8 cellular contexts compared by ENCODE assay signal in the genomic region with DNA sequence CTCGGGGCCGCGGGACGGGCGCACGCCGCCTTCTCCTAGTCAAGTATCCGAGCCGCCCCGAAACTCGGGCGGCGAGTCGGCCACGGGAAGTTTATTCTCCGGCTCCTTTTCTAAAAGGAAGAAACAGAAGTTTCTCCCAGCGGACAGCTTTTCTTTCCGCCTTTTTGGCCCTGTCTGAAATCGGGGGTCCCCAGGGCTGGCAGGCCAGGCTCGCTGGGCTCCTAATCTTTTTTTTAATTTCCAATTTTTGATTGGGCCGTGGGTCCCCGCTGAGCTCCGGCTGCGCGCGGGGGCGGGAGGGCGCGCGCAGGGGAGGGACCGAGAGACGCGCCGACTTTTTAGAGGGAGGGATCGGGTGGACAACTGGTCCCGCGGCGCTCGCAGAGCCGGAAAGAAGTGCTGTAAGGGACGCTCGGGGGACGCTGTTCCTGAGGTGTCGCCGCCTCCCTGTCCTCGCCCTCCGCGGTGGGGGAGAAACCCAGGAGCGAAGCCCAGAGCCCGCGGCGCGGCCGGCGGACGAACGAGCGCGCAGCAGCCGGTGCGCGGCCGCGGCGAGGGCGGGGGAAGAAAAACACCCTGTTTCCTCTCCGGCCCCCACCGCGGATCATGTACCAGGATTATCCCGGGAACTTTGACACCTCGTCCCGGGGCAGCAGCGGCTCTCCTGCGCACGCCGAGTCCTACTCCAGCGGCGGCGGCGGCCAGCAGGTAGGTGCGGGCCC. TPM values are rescaled to one million over a fixed set of nuclear protein-coding genes. Genes with fewer than 3 reads are reported as not detected.
A peak's percentile ranks its signal among the peaks of the same experiment; 100 is the strongest.
DNase-seq lines count a peak whose midpoint lies in the region; ATAC-seq and TF ChIP-seq lines count a peak whose summit lies in the region.

No MANE protein-coding gene starts in this region.

- in situ Hi-C loops in T47D (cut with HindIII; ENCODE audit: low pct_unique_long_range_greater_than_20kb, low sequenced_read_pairs): no loop called here

- peak in 1 of 4 experiments; percentile 7 for ATAC-seq in T-cell (replicated peaks in 1 of 4)
- ATAC-seq in GM19463 (IDR thresholded peaks at IDR 0.05; ENCODE audit: unreplicated experiment): no peak
- ATAC-seq in HG02588 (IDR thresholded peaks at IDR 0.05; ENCODE audit: unreplicated experiment): no peak

- CTCF ChIA-PET in BJ (lab: Yijun Ruan, JAX) (interaction anchor here (0.6 to 1.2 kb wide), 4 partner anchors 21 to 588 kb away, joined by 3 to 6 read pairs (median 3); no protein-coding TSS in a partner anchor), HEK293T (lab: Yijun Ruan, JAX) (interaction anchor here (0.6 kb wide), 2 partner anchors 148 to 254 kb away, joined by 3 read pairs; no protein-coding TSS in a partner anchor), T-cell (lab: Charles Lee) (interaction anchor here in 1 of 2 donors (1.7 kb wide), 1 partner anchor 17 kb away, joined by 4 read pairs; no protein-coding TSS in a partner anchor)

- DNase-seq in BJ (ENCODE audit: low read depth): no peak
- DNase-seq in HEK293T (ENCODE audit: extremely low spot score): peak; percentile 28
- peak in 28 of 34 experiments; percentile 24 to 59 (median 40) for DNase-seq in T-cell
- peak; percentile 41 to 67 for DNase-seq in T47D (ENCODE audit: low read depth in 1 of 2, low spot score in 1 of 2)
- DNase-seq in iPS-NIHi7 (ENCODE audit: extremely low spot score): peak; percentile 31
- DNase-seq in stimulated activated CD4-positive, alpha-beta T cell treated with anti-CD3 and anti-CD28 coated beads, Interleukin-12 subunit alpha, Interleukin-12 subunit beta, amount 100 ng/mL, for 4 hours: peak; percentile 57

- H3K9me3 Mint-ChIP-seq in T-cell: no peaks in the 10 kb centered on the region

- H3K27me3 Mint-ChIP-seq in T-cell: no peaks in the 10 kb centered on the region

- H3K36me3 ChIP-seq in BJ (ENCODE audit: control insufficient read depth, insufficient read depth, low read length): peaks cover under 1% of the 10 kb centered on the region; the same call in 1 of the 2 replicates

- no peaks in the 10 kb centered on the region for H3K36me3 Mint-ChIP-seq in T-cell

- H3K27ac Mint-ChIP-seq in T-cell: peak overlapping the region; percentile 48 to 55

- POLR2A ChIA-PET in BJ (lab: Charles Lee): interaction anchor here (0.6 kb wide), 1 partner anchor 123 kb away, joined by 7 read pairs; no protein-coding TSS in a partner anchor
- POLR2A ChIA-PET in HEK293T (lab: Yijun Ruan, JAX): interaction anchor here (0.5 kb wide), 1 partner anchor 804 kb away, joined by 4 read pairs; no protein-coding TSS in a partner anchor
- POLR2A ChIA-PET in T-cell (lab: Charles Lee): interaction anchor here (0.5 to 1.3 kb wide), 7 partner anchors 10 to 621 kb away, joined by 3 to 5 read pairs (median 3); a partner anchor contains a TSS

- no peak for TF ChIP-seq CTCF in BJ (IDR thresholded peaks at IDR 0.05; ENCODE audit: insufficient read depth, low read depth, low read length)

- H3K4me1 Mint-ChIP-seq in T-cell: peaks cover 19 to 33% (median 25%) of the 10 kb centered on the region in 3 donors

- no peaks in the 10 kb centered on the region for H3K27me3 ChIP-seq in BJ (ENCODE audit: control insufficient read depth, insufficient read depth, low read length)

- H3K4me3 Mint-ChIP-seq in T-cell: no peak overlapping the region

- H3K4me3 ChIP-seq in BJ (ENCODE audit: low read depth, low read length): peak overlapping the region; percentile 97

TF ChIP-seq in HEK293T, 16 proteins besides CTCF, POLR2A, EP300 and RAD21:
- TF ChIP-seq, protein P1, sequence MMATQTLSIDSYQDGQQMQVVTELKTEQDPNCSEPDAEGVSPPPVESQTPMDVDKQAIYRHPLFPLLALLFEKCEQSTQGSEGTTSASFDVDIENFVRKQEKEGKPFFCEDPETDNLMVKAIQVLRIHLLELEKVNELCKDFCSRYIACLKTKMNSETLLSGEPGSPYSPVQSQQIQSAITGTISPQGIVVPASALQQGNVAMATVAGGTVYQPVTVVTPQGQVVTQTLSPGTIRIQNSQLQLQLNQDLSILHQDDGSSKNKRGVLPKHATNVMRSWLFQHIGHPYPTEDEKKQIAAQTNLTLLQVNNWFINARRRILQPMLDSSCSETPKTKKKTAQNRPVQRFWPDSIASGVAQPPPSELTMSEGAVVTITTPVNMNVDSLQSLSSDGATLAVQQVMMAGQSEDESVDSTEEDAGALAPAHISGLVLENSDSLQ (IDR thresholded peaks at IDR 0.05): no peak
- TF ChIP-seq SUZ12 (IDR thresholded peaks at IDR 0.05) (no peak), ELF4 (IDR thresholded peaks at IDR 0.05) (no peak), FOXM1 (IDR thresholded peaks at IDR 0.05; ENCODE audit: borderline replicate concordance) (no peak), FOXA1 (IDR thresholded peaks at IDR 0.05) (no peak), ARNT (IDR thresholded peaks at IDR 0.05) (no peak), FOXK2 (IDR thresholded peaks at IDR 0.05) (no peak), BHLHE40 (IDR thresholded peaks at IDR 0.05; ENCODE audit: borderline replicate concordance) (no peak), LEF1 (IDR thresholded peaks at IDR 0.05; ENCODE audit: borderline replicate concordance) (no peak), HDGF (IDR thresholded peaks at IDR 0.05; ENCODE audit: borderline replicate concordance) (no peak), TARDBP (IDR thresholded peaks at IDR 0.05) (no peak), NFRKB (IDR thresholded peaks at IDR 0.05) (no peak), ZNF384 (IDR thresholded peaks at IDR 0.05) (no peak), L3MBTL2 (conservative IDR thresholded peaks at IDR 0.05) (no peak), SP1 (IDR thresholded peaks at IDR 0.05) (no peak), CTBP1 (IDR thresholded peaks at IDR 0.05; ENCODE audit: borderline replicate concordance) (no peak)

RNA-seq across cellular contexts. Expression of a gene that starts 0.6 kb away (rescaled TPM):
- polyA plus RNA-seq in BJ (2011; rRNA removed): 43.1 and 52.5 TPM in 2 replicates
- polyA minus RNA-seq in BJ (2011; rRNA and poly(A)+ RNA removed): 80.7 and 95.7 TPM in 2 replicates
- total RNA-seq in T-cell: 100 to 1,000 TPM in 1 of 5 donors, 10 to 100 TPM in 3, 1 to 10 TPM in 1; 9.7 to 144 (median 18.5) TPM
